ENCODE assay signal across 19 cellular contexts in genomic region chr4:132860976-132861375, GRCh38.
DNase-seq lines count a peak whose midpoint lies in the region; ATAC-seq and TF ChIP-seq lines count a peak whose summit lies in the region.
"Had no signal": no experiment of that assay in that cellular context is flagged by ENCODE, and none has a peak within 500 bp of the region (broad histone marks: within the 10 kb centered on the region; RNA-seq: fewer than 3 reads in every experiment).

No MANE protein-coding gene starts in this region.

- BruUV-seq in mammary epithelial cell (replicated peaks; lab: Mats Ljungman, UMichigan) = no TSS peak
- BruUV-seq in MCF 10A (replicated peaks; lab: Mats Ljungman, UMichigan) = no TSS peak

- H2AFZ ChIP-seq in mammary epithelial cell (ENCODE audit: low read depth, low read length) = no peak overlapping the region

- H3K27ac Mint-ChIP-seq in MCF 10A (ENCODE audit: low read depth, unreplicated experiment) = no peak overlapping the region
- H3K27ac Mint-ChIP-seq: B cell; CD4-positive, alpha-beta T cell; CD8-positive, alpha-beta T cell had no signal

- dilution Hi-C loops in mammary epithelial cell (cut with HindIII; ENCODE audit: low sequenced_read_pairs) = no loop called here

- in situ Hi-C loops in mammary epithelial cell (cut with MboI; ENCODE audit: low sequenced_read_pairs in 2 of 2) = no loop called here

- peak; percentile 66 for DNase-seq in mammary epithelial cell
- DNase-seq in MCF 10A (ENCODE audit: unreplicated experiment) = no peak
- peak; percentile 83 for DNase-seq in epithelial cell of esophagus (ENCODE audit: low read depth)
- peak; percentile 73 to 81 for DNase-seq in foreskin keratinocyte
- DNase-seq in germinal center (ENCODE audit: low spot score) = no peak
- DNase-seq: AML-193; Caco-2; Calu3; CD4-positive, alpha-beta T cell; CD8-positive, alpha-beta T cell; DMS79 treated with DMSO at 0.1 percent for 48 hours; GF-D8 had no signal

- POLR2A ChIA-PET in MCF 10A (lab: Yijun Ruan, JAX) = no interaction called here

- no peaks in the 10 kb centered on the region for H3K36me3 ChIP-seq in mammary epithelial cell (ENCODE audit: insufficient read depth, low read length)
- H3K36me3 ChIP-seq: BLaER1 treated with 17β-estradiol and CSF1 and Interleukin-3, amounts not matched to agents 10 nM and 100 nM had no signal

- H4K20me1 ChIP-seq in mammary epithelial cell (ENCODE audit: insufficient read depth, low read length) = no peaks in the 10 kb centered on the region
- H4K20me1 ChIP-seq: BLaER1 treated with 17β-estradiol and CSF1 and Interleukin-3, amounts not matched to agents 10 nM and 100 nM had no signal

- no peaks in the 10 kb centered on the region for H3K79me2 ChIP-seq in mammary epithelial cell (ENCODE audit: insufficient read depth, low read length)

- H3K4me3 ChIP-seq in mammary epithelial cell (replicated peaks in 1 of 3; ENCODE audit: insufficient read depth in 1 of 3, low read depth in 2 of 3, low read length in 3 of 3) (no peak overlapping the region), epithelial cell of esophagus (ENCODE audit: low read length) (no peak overlapping the region)
- H3K4me3 ChIP-seq: A549; BLaER1 treated with 17β-estradiol and CSF1 and Interleukin-3, amounts not matched to agents 10 nM and 100 nM had no signal

- H3K27me3 ChIP-seq in mammary epithelial cell (ENCODE audit: insufficient read depth, low read length) (no peaks in the 10 kb centered on the region), foreskin keratinocyte (no peaks in the 10 kb centered on the region)
- H3K27me3 ChIP-seq: BLaER1 treated with 17β-estradiol and CSF1 and Interleukin-3, amounts not matched to agents 10 nM and 100 nM had no signal

- no peak for TF ChIP-seq CTCF in mammary epithelial cell (conservative IDR thresholded peaks at IDR 0.05 in 1 of 2, IDR thresholded peaks at IDR 0.05 in 1 of 2; ENCODE audit: extremely low read depth in 1 of 2, insufficient read depth in 1 of 2, low read depth in 1 of 2, low read length in 2 of 2)
- no peak for TF ChIP-seq CTCF in MCF 10A (IDR thresholded peaks at IDR 0.05; ENCODE audit: unreplicated experiment)
- TF ChIP-seq CTCF in epithelial cell of esophagus (IDR thresholded peaks at IDR 0.05; ENCODE audit: insufficient read depth, low read depth, low read length, missing control alignments) = no peak
- no peak for TF ChIP-seq CTCF in foreskin keratinocyte (conservative IDR thresholded peaks at IDR 0.05)

- CTCF ChIA-PET in mammary epithelial cell (lab: Charles Lee; ENCODE audit: low non-redundant PET) = no interaction called here
- CTCF ChIA-PET in MCF 10A (lab: Yijun Ruan, JAX) = no interaction called here

- no peak overlapping the region for H3K9ac ChIP-seq in mammary epithelial cell (ENCODE audit: insufficient read depth, low read length)
- H3K9ac ChIP-seq: BLaER1 treated with 17β-estradiol and CSF1 and Interleukin-3, amounts not matched to agents 10 nM and 100 nM had no signal

- H3K4me1 Mint-ChIP-seq in MCF 10A (ENCODE audit: insufficient read depth, unreplicated experiment) = no peaks in the 10 kb centered on the region
- H3K4me1 Mint-ChIP-seq: B cell had no signal

- no peaks in the 10 kb centered on the region for H3K9me3 ChIP-seq in mammary epithelial cell (replicated peaks; ENCODE audit: insufficient read depth, low read length)
- H3K9me3 ChIP-seq: A549; BLaER1 treated with 17β-estradiol and CSF1 and Interleukin-3, amounts not matched to agents 10 nM and 100 nM; Caco-2 had no signal

- ATAC-seq in foreskin keratinocyte (peak; percentile 29), HG03354 (IDR thresholded peaks at IDR 0.05; ENCODE audit: poor library complexity, severe bottlenecking, unreplicated experiment) (no peak), HG02840 (IDR thresholded peaks at IDR 0.05; ENCODE audit: low FRiP score, unreplicated experiment) (no peak)
- ATAC-seq: A549; CD8-positive, alpha-beta T cell had no signal

- H3K9me3 Mint-ChIP-seq in MCF 10A (ENCODE audit: unreplicated experiment) = no peaks in the 10 kb centered on the region

- H3K4me1 ChIP-seq in mammary epithelial cell (ENCODE audit: insufficient read depth, low read length) = peaks cover 10% of the 10 kb centered on the region
- peaks cover 8% of the 10 kb centered on the region for H3K4me1 ChIP-seq in foreskin keratinocyte
- H3K4me1 ChIP-seq: A549; BLaER1 treated with 17β-estradiol and CSF1 and Interleukin-3, amounts not matched to agents 10 nM and 100 nM; Caco-2 had no signal

- H3K4me2 ChIP-seq in mammary epithelial cell (ENCODE audit: insufficient read depth, low read depth, low read length) = peak overlapping the region; percentile 3
- H3K4me2 ChIP-seq: A549; BLaER1 treated with 17β-estradiol and CSF1 and Interleukin-3, amounts not matched to agents 10 nM and 100 nM had no signal

- no peaks in the 10 kb centered on the region for H3K27me3 Mint-ChIP-seq in MCF 10A (ENCODE audit: insufficient read depth, unreplicated experiment)
- H3K27me3 Mint-ChIP-seq: B cell; CD4-positive, alpha-beta T cell had no signal

- no peak overlapping the region for H3K4me3 Mint-ChIP-seq in MCF 10A (ENCODE audit: unreplicated experiment)
- H3K4me3 Mint-ChIP-seq: B cell; CD4-positive, alpha-beta T cell; CD8-positive, alpha-beta T cell had no signal

- intact Hi-C loops in mammary epithelial cell (cut with micrococcal nuclease) (no loop called here), MCF 10A (cut with micrococcal nuclease) (no loop called here)

- H3K27ac ChIP-seq in mammary epithelial cell (ENCODE audit: insufficient read depth, low read depth, low read length) (no peak overlapping the region), foreskin keratinocyte (no peak overlapping the region)
- H3K27ac ChIP-seq: 22Rv1; A549; BLaER1 treated with 17β-estradiol and CSF1 and Interleukin-3, amounts not matched to agents 10 nM and 100 nM; C4-2B had no signal

- no peaks in the 10 kb centered on the region for H3K36me3 Mint-ChIP-seq in MCF 10A (ENCODE audit: insufficient read depth, unreplicated experiment)
- H3K36me3 Mint-ChIP-seq: CD8-positive, alpha-beta T cell had no signal

Comparison
In these comparisons a context has a peak if more than half of its experiments do, and no peak if none do; other contexts are left out.
1. DNase-seq: peak in mammary epithelial cell (single experiment), epithelial cell of esophagus (single experiment) and foreskin keratinocyte (2 of 2); none in MCF 10A (single experiment) and germinal center (single experiment).